ENCODE assay signal across 28 cellular contexts in genomic region chr16:7967986-7968509, GRCh38.
"Had no signal": no experiment of that assay in that cellular context is flagged by ENCODE, and none has a peak within 500 bp of the region (broad histone marks: within the 10 kb centered on the region; RNA-seq: fewer than 3 reads in every experiment).

No MANE protein-coding gene starts in this region.

- H3K4me3 ChIP-seq: coronary artery, esophagus muscularis mucosa, gastrocnemius medialis, heart left ventricle had no signal

- FAIRE-seq: bronchial epithelial cell had no signal

- H3K9me3 Mint-ChIP-seq: activated CD4-positive, alpha-beta T cell treated with anti-CD3 and anti-CD28 coated beads, Interleukin-2, amount 10 ng/mL, durations not matched to agents 24 days and 14 days had no signal

- H3K4me1 Mint-ChIP-seq: activated CD4-positive, alpha-beta T cell treated with anti-CD3 and anti-CD28 coated beads for 36 hours; activated CD4-positive, alpha-beta T cell treated with anti-CD3 and anti-CD28 coated beads, Interleukin-2, amount 10 ng/mL, durations not matched to agents 24 days and 14 days; activated T-helper 17 cell treated with anti-CD3 and anti-CD28 coated beads, Interleukin-2, amount 50 U/mL, for 72 hours; central memory CD8-positive, alpha-beta T cell had no signal

- H3K36me3 Mint-ChIP-seq: activated CD4-positive, alpha-beta memory T cell treated with anti-CD3 and anti-CD28 coated beads for 36 hours; activated naive CD8-positive, alpha-beta T cell had no signal

- H3K4me3 Mint-ChIP-seq: activated CD4-positive, alpha-beta memory T cell treated with anti-CD3 and anti-CD28 coated beads for 36 hours; activated CD4-positive, alpha-beta T cell treated with anti-CD3 and anti-CD28 coated beads for 36 hours; activated CD4-positive, alpha-beta T cell treated with anti-CD3 and anti-CD28 coated beads, Interleukin-2, amount 10 ng/mL, durations not matched to agents 24 days and 14 days; activated naive CD8-positive, alpha-beta T cell; activated T-cell treated with anti-CD3 and anti-CD28 coated beads, Interleukin-2, amount 50 U/mL, for 4 hours; activated T-helper 17 cell treated with anti-CD3 and anti-CD28 coated beads, Interleukin-2, amount 50 U/mL, for 72 hours; central memory CD8-positive, alpha-beta T cell; effector memory CD8-positive, alpha-beta T cell had no signal

- H3K4me1 ChIP-seq: esophagus muscularis mucosa, foreskin keratinocyte, gastrocnemius medialis, heart left ventricle had no signal

- DNase-seq: activated CD4-positive, alpha-beta memory T cell treated with anti-CD3 and anti-CD28 coated beads for 36 hours; activated CD4-positive, alpha-beta T cell treated with anti-CD3 and anti-CD28 coated beads for 36 hours; activated CD4-positive, alpha-beta T cell treated with anti-CD3 and anti-CD28 coated beads, Interleukin-2, amount 10 ng/mL, durations not matched to agents 24 days and 14 days; activated CD4-positive, CD25-positive, alpha-beta regulatory T cell; activated CD4-positive, CD25-positive, alpha-beta regulatory T cell treated with anti-CD3 and anti-CD28 coated beads, Interleukin-2, amount 50 U/mL, for 72 hours; activated effector memory CD4-positive, alpha-beta T cell treated with Interleukin-2 at 50 U/mL for 16 hours; activated gamma-delta T cell treated with Interleukin-2 at 50 U/mL for 16 hours; activated naive CD4-positive, alpha-beta T cell treated with anti-CD3 and anti-CD28 coated beads, Interleukin-2, amount 50 U/mL, for 16 hours; activated naive CD4-positive, alpha-beta T cell treated with Interleukin-2 at 50 U/mL for 16 hours; activated T-cell treated with anti-CD3 and anti-CD28 coated beads, Interleukin-2, amount 50 U/mL, for 4 hours; amniotic stem cell; aorta; brain microvascular endothelial cell; dermis blood vessel endothelial cell; effector CD4-positive, alpha-beta T cell; effector memory CD8-positive, alpha-beta T cell; erythroblast; foreskin keratinocyte; gastrocnemius medialis; glutamatergic neuron; heart left ventricle; T-helper 2 cell had no signal

- H3K27me3 ChIP-seq: brain microvascular endothelial cell, esophagus muscularis mucosa, foreskin keratinocyte, gastrocnemius medialis, heart left ventricle had no signal

- H3K36me3 ChIP-seq: brain microvascular endothelial cell, esophagus muscularis mucosa, gastrocnemius medialis, heart left ventricle had no signal

- H3K27ac ChIP-seq: brain microvascular endothelial cell, coronary artery, esophagus muscularis mucosa, foreskin keratinocyte, gastrocnemius medialis, heart left ventricle had no signal

- H3K27me3 Mint-ChIP-seq: activated CD4-positive, alpha-beta memory T cell treated with anti-CD3 and anti-CD28 coated beads for 36 hours; activated CD4-positive, alpha-beta T cell treated with anti-CD3 and anti-CD28 coated beads for 36 hours; activated CD4-positive, alpha-beta T cell treated with anti-CD3 and anti-CD28 coated beads, Interleukin-2, amount 10 ng/mL, durations not matched to agents 24 days and 14 days; activated naive CD8-positive, alpha-beta T cell; activated T-helper 17 cell treated with anti-CD3 and anti-CD28 coated beads, Interleukin-2, amount 50 U/mL, for 72 hours; central memory CD8-positive, alpha-beta T cell; effector memory CD8-positive, alpha-beta T cell had no signal

- H3K9me3 ChIP-seq: esophagus muscularis mucosa, gastrocnemius medialis, heart left ventricle had no signal

- H3K27ac Mint-ChIP-seq: activated CD4-positive, alpha-beta memory T cell treated with anti-CD3 and anti-CD28 coated beads for 36 hours; activated CD4-positive, alpha-beta T cell treated with anti-CD3 and anti-CD28 coated beads for 36 hours; activated CD4-positive, alpha-beta T cell treated with anti-CD3 and anti-CD28 coated beads, Interleukin-2, amount 10 ng/mL, durations not matched to agents 24 days and 14 days; activated naive CD8-positive, alpha-beta T cell; activated T-helper 17 cell treated with anti-CD3 and anti-CD28 coated beads, Interleukin-2, amount 50 U/mL, for 72 hours; effector memory CD8-positive, alpha-beta T cell had no signal
